Comparison of ENCODE assay signal across 9 cellular contexts in the genomic region with DNA sequence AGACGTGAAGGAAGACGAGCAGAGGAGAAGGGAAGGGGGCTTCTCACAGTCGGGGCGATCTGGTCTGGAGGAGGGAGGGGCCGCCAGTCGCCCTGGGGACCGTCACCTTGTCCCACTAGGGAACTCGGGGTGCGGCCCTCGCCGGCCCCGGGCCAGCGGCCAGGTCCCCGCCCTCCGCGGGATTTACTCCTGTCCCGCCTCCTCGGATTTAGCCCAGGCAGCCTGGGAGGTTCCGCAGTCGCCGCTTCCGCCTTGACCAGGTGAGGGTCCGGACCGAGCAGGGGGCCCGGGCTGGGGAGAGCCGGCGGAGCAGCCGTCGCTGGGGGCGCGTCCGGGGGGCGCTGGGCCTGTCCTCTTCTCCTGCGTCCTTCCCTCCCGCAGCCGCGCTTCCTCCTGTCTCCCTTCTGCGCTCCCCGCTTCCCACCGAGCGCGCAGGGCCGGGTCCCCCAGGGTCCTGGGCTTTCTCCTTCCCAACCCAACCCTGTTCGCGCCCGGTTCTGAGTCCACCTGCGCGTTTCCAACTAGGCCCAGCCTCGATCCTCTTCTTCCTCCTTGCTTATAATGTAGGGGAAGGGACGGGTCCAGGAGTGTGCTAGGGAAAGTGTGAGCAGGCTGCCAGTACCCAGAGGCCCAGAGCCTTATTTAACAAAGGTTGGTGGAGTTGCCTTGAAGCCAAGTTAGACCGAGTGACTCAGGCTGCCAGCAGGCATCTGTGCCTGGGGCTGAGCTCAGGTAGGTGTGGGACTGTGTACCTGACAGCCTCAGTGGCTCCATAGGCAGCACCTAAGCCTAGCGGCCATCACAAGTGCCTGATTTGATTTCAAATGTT. TPM values are rescaled to one million over a fixed set of nuclear protein-coding genes. Genes with fewer than 3 reads are reported as not detected.
DNase-seq lines count a peak whose midpoint lies in the region; ATAC-seq and TF ChIP-seq lines count a peak whose summit lies in the region.
"Had no signal": no experiment of that assay in that cellular context is flagged by ENCODE, and none has a peak within 500 bp of the region (broad histone marks: within the 10 kb centered on the region; RNA-seq: fewer than 3 reads in every experiment).

TSS of gene TNK1 (plus strand) at position 235 of the 829 bp plus-strand sequence. CDS start 1,838 bp downstream, outside the sequence.

- H3K4me1 ChIP-seq in mucosa of descending colon (ENCODE audit: low read depth) (peaks cover 7% of the 10 kb centered on the region), aorta (ENCODE audit: control insufficient read depth in 1 of 2, insufficient read depth in 2 of 2, low read length in 2 of 2) (no peaks in the 10 kb centered on the region)

- CTCF ChIA-PET in GM10248 (lab: Yijun Ruan, JAX) = no interaction called here
- CTCF ChIA-PET in activated CD8-positive, alpha-beta T cell treated with anti-CD3 and anti-CD28 coated beads for 36 hours (lab: Charles Lee) = interaction anchor here (1.0 to 1.7 kb wide), 3 partner anchors 24 to 26 kb away, joined by 4 to 8 read pairs (median 4); partner anchors contain the start of gene TMEM95

- intact Hi-C loops in mucosa of descending colon (cut with DNase I, micrococcal nuclease) (no loop called here), aorta (cut with DNase I) (no loop called here)
- intact Hi-C loops in activated CD8-positive, alpha-beta T cell treated with anti-CD3 and anti-CD28 coated beads for 36 hours (cut with micrococcal nuclease) = no loop called here

- 5 to 7% methylated on average over 29 to 52 of the region's 52 CpGs for WGBS in aorta, 2 donors

- POLR2A ChIA-PET in GM10248 (lab: Yijun Ruan, JAX) = interaction anchor here (0.6 to 0.7 kb wide), 2 partner anchors 27 to 269 kb away, joined by 3 read pairs; no protein-coding TSS in a partner anchor
- POLR2A ChIA-PET in activated CD8-positive, alpha-beta T cell treated with anti-CD3 and anti-CD28 coated beads for 36 hours (lab: Charles Lee) = interaction anchor here (0.7 to 1.5 kb wide), 4 partner anchors 8 to 56 kb away, joined by 3 to 6 read pairs (median 4); no protein-coding TSS in a partner anchor

- H3K27me3 ChIP-seq in aorta (ENCODE audit: control insufficient read depth in 1 of 2, insufficient read depth in 2 of 2, low read length in 1 of 2) = no peaks in the 10 kb centered on the region

- H3K4me3 ChIP-seq in mucosa of descending colon (peak within 1 kb of the TSS; percentile 44), aorta (ENCODE audit: low read length in 2 of 2) (peak within 1 kb of the TSS; percentile 24 to 42)

- H3K27ac ChIP-seq in aorta (ENCODE audit: low read depth in 1 of 2, low read length in 2 of 2) = no peak within 1 kb of the TSS

- no peak within 1 kb of the TSS for H3K27ac Mint-ChIP-seq in activated T-cell treated with anti-CD3 and anti-CD28 coated beads, Interleukin-2, amount 50 U/mL, for 72 hours
- peak within 1 kb of the TSS; percentile 73 for H3K27ac Mint-ChIP-seq in endothelial cell (ENCODE audit: unreplicated experiment)
- no peak within 1 kb of the TSS for H3K27ac Mint-ChIP-seq in activated CD8-positive, alpha-beta T cell treated with anti-CD3 and anti-CD28 coated beads for 36 hours

- peaks cover 8% of the 10 kb centered on the region for H3K4me1 Mint-ChIP-seq in activated T-cell treated with anti-CD3 and anti-CD28 coated beads, Interleukin-2, amount 50 U/mL, for 72 hours (ENCODE audit: low read depth)
- H3K4me1 Mint-ChIP-seq in endothelial cell (ENCODE audit: unreplicated experiment) = peaks cover 14% of the 10 kb centered on the region
- H3K4me1 Mint-ChIP-seq in activated CD8-positive, alpha-beta T cell treated with anti-CD3 and anti-CD28 coated beads for 36 hours (ENCODE audit: low read depth) = peaks cover 9% of the 10 kb centered on the region

- H3K9me3 Mint-ChIP-seq in activated T-cell treated with anti-CD3 and anti-CD28 coated beads, Interleukin-2, amount 50 U/mL, for 72 hours = peaks cover 2 to 3% of the 10 kb centered on the region in 2 donors
- H3K9me3 Mint-ChIP-seq in endothelial cell (ENCODE audit: unreplicated experiment) = no peaks in the 10 kb centered on the region
- peaks cover 4% of the 10 kb centered on the region for H3K9me3 Mint-ChIP-seq in activated CD8-positive, alpha-beta T cell treated with anti-CD3 and anti-CD28 coated beads for 36 hours

- H3K4me3 Mint-ChIP-seq in activated T-cell treated with anti-CD3 and anti-CD28 coated beads, Interleukin-2, amount 50 U/mL, for 72 hours = peak within 1 kb of the TSS; percentile 22 to 28
- peak within 1 kb of the TSS; percentile 86 for H3K4me3 Mint-ChIP-seq in endothelial cell (ENCODE audit: unreplicated experiment)
- no peak within 1 kb of the TSS for H3K4me3 Mint-ChIP-seq in activated CD8-positive, alpha-beta T cell treated with anti-CD3 and anti-CD28 coated beads for 36 hours

- peaks cover 49% of the 10 kb centered on the region for H3K27me3 Mint-ChIP-seq in activated T-cell treated with anti-CD3 and anti-CD28 coated beads, Interleukin-2, amount 50 U/mL, for 72 hours (ENCODE audit: low read depth)
- H3K27me3 Mint-ChIP-seq in endothelial cell (ENCODE audit: unreplicated experiment) = peaks cover 28% of the 10 kb centered on the region
- H3K27me3 Mint-ChIP-seq in activated CD8-positive, alpha-beta T cell treated with anti-CD3 and anti-CD28 coated beads for 36 hours = peaks cover 36% of the 10 kb centered on the region

- no peak for ATAC-seq in activated T-cell treated with anti-CD3 and anti-CD28 coated beads, Interleukin-2, amount 50 U/mL, for 72 hours (replicated peaks in 1 of 2)
- ATAC-seq in mucosa of descending colon (peak; percentile 90), aorta (ENCODE audit: low FRiP score) (no peak)
- no peak for ATAC-seq in activated CD8-positive, alpha-beta T cell treated with anti-CD3 and anti-CD28 coated beads for 36 hours

- H3K36me3 Mint-ChIP-seq in activated T-cell treated with anti-CD3 and anti-CD28 coated beads, Interleukin-2, amount 50 U/mL, for 72 hours (ENCODE audit: insufficient read depth in 2 of 2) = peaks cover 2 to 5% of the 10 kb centered on the region in 2 donors
- H3K36me3 Mint-ChIP-seq in endothelial cell (ENCODE audit: low read depth, unreplicated experiment) = peaks cover 10% of the 10 kb centered on the region
- H3K36me3 Mint-ChIP-seq in activated CD8-positive, alpha-beta T cell treated with anti-CD3 and anti-CD28 coated beads for 36 hours (ENCODE audit: low read depth) = peaks cover 2% of the 10 kb centered on the region

- TF ChIP-seq CTCF in endothelial cell (IDR thresholded peaks at IDR 0.05; ENCODE audit: unreplicated experiment) (no peak), mucosa of descending colon (IDR thresholded peaks at IDR 0.05) (no peak), GM10248 (IDR thresholded peaks at IDR 0.05; ENCODE audit: control extremely low read depth, extremely low read depth, low read depth, missing control alignments) (no peak)
- TF ChIP-seq CTCF in activated CD8-positive, alpha-beta T cell treated with anti-CD3 and anti-CD28 coated beads for 36 hours (IDR thresholded peaks at IDR 0.05) = no peak

- no peaks in the 10 kb centered on the region for H3K36me3 ChIP-seq in mucosa of descending colon (ENCODE audit: low read depth)
- no peaks in the 10 kb centered on the region for H3K36me3 ChIP-seq in aorta (ENCODE audit: control insufficient read depth in 1 of 2, insufficient read depth in 2 of 2, low read length in 1 of 2)

- H3K9me3 ChIP-seq in mucosa of descending colon = no peaks in the 10 kb centered on the region
- no peaks in the 10 kb centered on the region for H3K9me3 ChIP-seq in aorta (ENCODE audit: control insufficient read depth, low read length)

- DNase-seq in activated T-cell treated with anti-CD3 and anti-CD28 coated beads, Interleukin-2, amount 50 U/mL, for 72 hours = no peak
- no peak for DNase-seq in activated T-cell treated with anti-CD3 and anti-CD28 coated beads for 4 hours
- no peak for DNase-seq in endothelial cell (ENCODE audit: low spot score)
- DNase-seq in mucosa of descending colon = peak; percentile 87 to 89 (median 87)
- DNase-seq in aorta = peak; percentile 69 to 83
- DNase-seq in GM10248 (ENCODE audit: extremely low spot score) = no peak
- no peak for DNase-seq in activated CD8-positive, alpha-beta T cell treated with anti-CD3 and anti-CD28 coated beads for 36 hours
- DNase-seq in stimulated activated CD8-positive, alpha-beta memory T cell treated with anti-CD3 and anti-CD28 coated beads, Interleukin-4, amount 100 ng/mL, for 48 hours = no peak
- DNase-seq: DMS153 had no signal

RNA-seq across cellular contexts. Expression of gene TNK1, which starts in this region (rescaled TPM):
- 1 to 10 TPM; 5.5 to 6.5 TPM for total RNA-seq in activated T-cell treated with anti-CD3 and anti-CD28 coated beads, Interleukin-2, amount 50 U/mL, for 72 hours
- 1.7 TPM for total RNA-seq in endothelial cell (ENCODE audit: unreplicated experiment)
- total RNA-seq in mucosa of descending colon = 10 to 100 TPM; 16.4 to 29.5 (median 20.7) TPM
- 1 to 10 TPM; 2.4 to 6.6 TPM for total RNA-seq in aorta
- polyA plus RNA-seq in aorta = 1 to 10 TPM; 1.9 to 3.1 TPM
- 1 to 10 TPM; 6.8 to 6.9 TPM for total RNA-seq in activated CD8-positive, alpha-beta T cell treated with anti-CD3 and anti-CD28 coated beads for 36 hours

Comparison
In these comparisons a context has a peak if more than half of its experiments do, and no peak if none do; other contexts are left out.
1. DNase-seq: peak in mucosa of descending colon (3 of 3) and aorta (2 of 2); none in activated T-cell treated with anti-CD3 and anti-CD28 coated beads, Interleukin-2, amount 50 U/mL, for 72 hours (0 of 2), activated T-cell treated with anti-CD3 and anti-CD28 coated beads for 4 hours (single experiment), endothelial cell (single experiment), GM10248 (single experiment), activated CD8-positive, alpha-beta T cell treated with anti-CD3 and anti-CD28 coated beads for 36 hours (single experiment) and stimulated activated CD8-positive, alpha-beta memory T cell treated with anti-CD3 and anti-CD28 coated beads, Interleukin-4, amount 100 ng/mL, for 48 hours (single experiment).